ENCODE assay signal across 1 cellular context in genomic region chr16:245105-245504, GRCh38.
TF ChIP-seq lines count a peak whose summit lies in the region.

No MANE protein-coding gene starts in this region.

TF ChIP-seq in WTC11, 78 proteins besides CTCF, POLR2A, EP300 and RAD21 (continued from another document):
- TF ChIP-seq ZNF425 (CRISPR knock-in tag; conservative IDR thresholded peaks at IDR 0.05) (no peak), SOX15 (CRISPR knock-in tag; IDR thresholded peaks at IDR 0.05) (no peak), CDX4 (CRISPR knock-in tag; IDR thresholded peaks at IDR 0.05; ENCODE audit: borderline replicate concordance) (no peak), E2F5 (CRISPR knock-in tag; IDR thresholded peaks at IDR 0.05) (no peak), GTF2I (CRISPR knock-in tag; conservative IDR thresholded peaks at IDR 0.05) (no peak), PREB (CRISPR knock-in tag; IDR thresholded peaks at IDR 0.05; ENCODE audit: borderline replicate concordance) (no peak)
TF ChIP-seq in WTC11: peak in this region for 0.
